8 cellular contexts compared by ENCODE assay signal in genomic region chr2:219642465-219643083, GRCh38. TPM values are rescaled to one million over a fixed set of nuclear protein-coding genes. Genes with fewer than 3 reads are reported as not detected.
DNase-seq lines count a peak whose midpoint lies in the region; ATAC-seq and TF ChIP-seq lines count a peak whose summit lies in the region.

No MANE protein-coding gene starts in this region.

- peak; percentile 99 to 100 for TF ChIP-seq CTCF in Caco-2 (IDR thresholded peaks at IDR 0.05; ENCODE audit: insufficient read depth in 1 of 2, low read depth in 1 of 2, low read length in 1 of 2, severe bottlenecking in 1 of 2, unreplicated experiment in 1 of 2)
- TF ChIP-seq CTCF in lower leg skin (IDR thresholded peaks at IDR 0.05), result peak in 2 of 3 donors; percentile 14 to 98

- no peaks in the 10 kb centered on the region for H3K27me3 ChIP-seq in Caco-2 (replicated peaks; ENCODE audit: control insufficient read depth, insufficient read depth, low read length)

- H3K4me1 ChIP-seq in Caco-2, result peaks cover 35% of the 10 kb centered on the region

- no peaks in the 10 kb centered on the region for H3K27me3 Mint-ChIP-seq in Caco-2 (ENCODE audit: insufficient read depth, unreplicated experiment)
- peaks cover 6% of the 10 kb centered on the region for H3K27me3 Mint-ChIP-seq in activated CD4-positive, alpha-beta T cell treated with anti-CD3 and anti-CD28 coated beads, Interleukin-2, amount 10 ng/mL, durations not matched to agents 7 days and 5 days

- no peaks in the 10 kb centered on the region for H3K9me3 Mint-ChIP-seq in Caco-2 (ENCODE audit: unreplicated experiment)
- H3K9me3 Mint-ChIP-seq in activated CD4-positive, alpha-beta T cell treated with anti-CD3 and anti-CD28 coated beads, Interleukin-2, amount 10 ng/mL, durations not matched to agents 7 days and 5 days, result no peaks in the 10 kb centered on the region

- H3K4me1 Mint-ChIP-seq in Caco-2 (ENCODE audit: low read depth, unreplicated experiment), result peaks cover 19% of the 10 kb centered on the region
- peaks cover 9% of the 10 kb centered on the region for H3K4me1 Mint-ChIP-seq in activated CD4-positive, alpha-beta T cell treated with anti-CD3 and anti-CD28 coated beads, Interleukin-2, amount 10 ng/mL, durations not matched to agents 7 days and 5 days

- H3K4me3 ChIP-seq in Caco-2 (ENCODE audit: low read depth, low read length) (no peak overlapping the region), lower leg skin (ENCODE audit: low read depth, poor library complexity, severe bottlenecking) (no peak overlapping the region)

- TF ChIP-seq POLR2A in lower leg skin (IDR thresholded peaks at IDR 0.05), result no peak

- ATAC-seq in GM19467 (IDR thresholded peaks at IDR 0.05; ENCODE audit: unreplicated experiment) (peak; percentile 98), HG03571 (IDR thresholded peaks at IDR 0.05; ENCODE audit: unreplicated experiment) (peak; percentile 99)

- H3K36me3 Mint-ChIP-seq in Caco-2 (ENCODE audit: insufficient read depth, unreplicated experiment), result no peaks in the 10 kb centered on the region
- H3K36me3 Mint-ChIP-seq in activated CD4-positive, alpha-beta T cell treated with anti-CD3 and anti-CD28 coated beads, Interleukin-2, amount 10 ng/mL, durations not matched to agents 7 days and 5 days (ENCODE audit: low read depth), result no peaks in the 10 kb centered on the region

- no TSS peak for BruUV-seq in Caco-2 (replicated peaks; lab: Mats Ljungman, UMichigan)

- DNase-seq in Caco-2, result peak; percentile 96
- DNase-seq in NCI-H748 treated with DMSO at 0.1 percent for 48 hours (lab: John Stamatoyannopoulos, UW), result peak; percentile 91
- peak; percentile 93 for DNase-seq in activated CD4-positive, alpha-beta T cell treated with anti-CD3 and anti-CD28 coated beads, Interleukin-2, amount 10 ng/mL, durations not matched to agents 7 days and 5 days
- DNase-seq in dedifferentiated amniotic fluid mesenchymal stem cell (ENCODE audit: extremely low spot score), result peak; percentile 95
- peak; percentile 93 to 98 for DNase-seq in lower leg skin (ENCODE audit: low spot score in 2 of 2)
- DNase-seq in stimulated activated CD4-positive, alpha-beta T cell treated with anti-CD3 and anti-CD28 coated beads, TNF-alpha, amount 100 ng/mL, for 48 hours (ENCODE audit: low read depth in 3 of 3), result peak; percentile 80 to 88 (median 83)

- CTCF ChIA-PET in Caco-2 (lab: Charles Lee), result interaction anchor here (0.6 to 1.7 kb wide), 7 partner anchors 23 to 133 kb away, joined by 3 to 11 read pairs (median 3); partner anchors contain the start of genes CHPF and STK11IP
- CTCF ChIA-PET in activated CD4-positive, alpha-beta T cell treated with anti-CD3 and anti-CD28 coated beads, Interleukin-2, amount 10 ng/mL, durations not matched to agents 7 days and 5 days (lab: Charles Lee), result interaction anchor here (0.6 to 5.4 kb wide), 18 partner anchors 9 to 144 kb away, joined by 3 to 39 read pairs (median 4); partner anchors contain the start of genes CHPF, GMPPA, STK11IP and TMEM198

- POLR2A ChIA-PET in Caco-2 (lab: Charles Lee), result interaction anchor here (1.0 kb wide), 2 partner anchors 71 to 99 kb away, joined by 3 read pairs; partner anchors contain the start of genes CHPF, OBSL1 and TMEM198
- POLR2A ChIA-PET in activated CD4-positive, alpha-beta T cell treated with anti-CD3 and anti-CD28 coated beads, Interleukin-2, amount 10 ng/mL, durations not matched to agents 7 days and 5 days (lab: Charles Lee), result no interaction called here

- H3K36me3 ChIP-seq in Caco-2 (ENCODE audit: control insufficient read depth, insufficient read depth, low read length), result no peaks in the 10 kb centered on the region

- peak overlapping the region; percentile 62 for H3K27ac Mint-ChIP-seq in Caco-2 (ENCODE audit: unreplicated experiment)
- no peak overlapping the region for H3K27ac Mint-ChIP-seq in activated CD4-positive, alpha-beta T cell treated with anti-CD3 and anti-CD28 coated beads, Interleukin-2, amount 10 ng/mL, durations not matched to agents 7 days and 5 days

- WGBS in lower leg skin, 2 donors, result 9% methylated on average over 19 to 23 of the region's 24 CpGs

- no peak overlapping the region for H3K4me3 Mint-ChIP-seq in Caco-2 (ENCODE audit: unreplicated experiment)
- no peak overlapping the region for H3K4me3 Mint-ChIP-seq in activated CD4-positive, alpha-beta T cell treated with anti-CD3 and anti-CD28 coated beads, Interleukin-2, amount 10 ng/mL, durations not matched to agents 7 days and 5 days

- intact Hi-C loops in Caco-2 (cut with micrococcal nuclease; ENCODE audit: unreplicated experiment), result loop anchor here (1.0 kb wide), 7 partner anchors 14 to 99 kb away; partner anchors contain the start of gene CHPF
- intact Hi-C loops in lower leg skin (cut with DNase I; ENCODE audit: low total_unique reads), result no loop called here

- H3K9me3 ChIP-seq in Caco-2, result no peaks in the 10 kb centered on the region

RNA-seq across cellular contexts. Expression of gene SLC4A3, which starts 15.1 kb away (rescaled TPM):
- 6.1 and 6.2 TPM in 2 replicates for total RNA-seq in Caco-2 (2022)
- total RNA-seq in activated CD4-positive, alpha-beta T cell treated with anti-CD3 and anti-CD28 coated beads, Interleukin-2, amount 10 ng/mL, durations not matched to agents 7 days and 5 days, result not detected
- total RNA-seq in lower leg skin, result 1 to 10 TPM in 2 of 4 donors, under 1 TPM in 2; 0.34 to 2.1 (median 0.90) TPM

RNA-seq across cellular contexts. Expression of gene STK11IP, which starts 44.9 kb away (rescaled TPM):
- 21.7 and 24.3 TPM in 2 replicates for total RNA-seq in Caco-2 (2022)
- 10 to 100 TPM; 35.3 to 40.3 TPM for total RNA-seq in activated CD4-positive, alpha-beta T cell treated with anti-CD3 and anti-CD28 coated beads, Interleukin-2, amount 10 ng/mL, durations not matched to agents 7 days and 5 days
- total RNA-seq in lower leg skin, result 10 to 100 TPM; 13.3 to 37.8 (median 18.9) TPM
